ENCODE assay signal across 9 cellular contexts in genomic region chr19:13621413-13621812, GRCh38.
DNase-seq lines count a peak whose midpoint lies in the region; ATAC-seq and TF ChIP-seq lines count a peak whose summit lies in the region.
"Had no signal": no experiment of that assay in that cellular context is flagged by ENCODE, and none has a peak within 500 bp of the region (broad histone marks: within the 10 kb centered on the region; RNA-seq: fewer than 3 reads in every experiment).

No MANE protein-coding gene starts in this region.

- TF ChIP-seq CTCF in OCI-LY7 (conservative IDR thresholded peaks at IDR 0.05; ENCODE audit: low read length) (no peak), mesothelial cell of epicardium (IDR thresholded peaks at IDR 0.05; ENCODE audit: unreplicated experiment) (no peak)

- H3K4me1 ChIP-seq in OCI-LY7 (ENCODE audit: insufficient read depth, low read length, poor library complexity, severe bottlenecking), result no peaks in the 10 kb centered on the region
- peaks cover 6% of the 10 kb centered on the region for H3K4me1 ChIP-seq in skeletal muscle satellite cell (ENCODE audit: control insufficient read depth, insufficient read depth, low read length)

- no peaks in the 10 kb centered on the region for H3K9me2 ChIP-seq in OCI-LY7 (ENCODE audit: insufficient read depth, low read length)

- peak; percentile 73 for DNase-seq in GM04503 (ENCODE audit: low read depth)
- DNase-seq in OCI-LY7 (ENCODE audit: low spot score), result peak; percentile 14
- peak; percentile 76 for DNase-seq in brain pericyte (ENCODE audit: low read depth, low spot score)
- no peak for DNase-seq in NCI-H1694 treated with DMSO at 0.1 percent for 48 hours (lab: John Stamatoyannopoulos, UW)
- no peak for DNase-seq in mesothelial cell of epicardium (ENCODE audit: low spot score in 2 of 2, unreplicated experiment in 2 of 2)
- DNase-seq: anterior cingulate cortex had no signal

- H3K4me2 ChIP-seq in OCI-LY7 (ENCODE audit: low read length) (no peak overlapping the region), skeletal muscle satellite cell (ENCODE audit: low read length) (peak overlapping the region; percentile 44)

- CTCF ChIA-PET in OCI-LY7 (lab: Charles Lee; ENCODE audit: unreplicated experiment), result no interaction called here

- ATAC-seq in GM21786 (IDR thresholded peaks at IDR 0.05; ENCODE audit: unreplicated experiment), result no peak
- ATAC-seq in HG02852 (IDR thresholded peaks at IDR 0.05; ENCODE audit: unreplicated experiment), result no peak

- H2AFZ ChIP-seq in OCI-LY7 (ENCODE audit: low read length), result no peak overlapping the region

- no peaks in the 10 kb centered on the region for H3K36me3 ChIP-seq in OCI-LY7 (ENCODE audit: insufficient read depth, low read length)
- no peaks in the 10 kb centered on the region for H3K36me3 ChIP-seq in skeletal muscle satellite cell (ENCODE audit: insufficient read depth, low read length)

- no peaks in the 10 kb centered on the region for H3K9me3 ChIP-seq in OCI-LY7 (ENCODE audit: low read length)
- no peaks in the 10 kb centered on the region for H3K9me3 ChIP-seq in skeletal muscle satellite cell (replicated peaks; ENCODE audit: low read length)

- peaks cover 72% of the 10 kb centered on the region for H3K27me3 Mint-ChIP-seq in mesothelial cell of epicardium (ENCODE audit: low read depth)

- H3K4me3 ChIP-seq in OCI-LY7 (ENCODE audit: low read depth, low read length, poor library complexity, severe bottlenecking) (no peak overlapping the region), skeletal muscle satellite cell (ENCODE audit: low read length) (no peak overlapping the region)

- H3K4me3 Mint-ChIP-seq in mesothelial cell of epicardium, result no peak overlapping the region

- H3K4me1 Mint-ChIP-seq in mesothelial cell of epicardium, result no peaks in the 10 kb centered on the region

- no TSS peak for BruUV-seq in OCI-LY7 (replicated peaks; lab: Mats Ljungman, UMichigan)

- H3K27ac Mint-ChIP-seq in mesothelial cell of epicardium, result no peak overlapping the region

- peaks cover 39% of the 10 kb centered on the region for H3K27me3 ChIP-seq in skeletal muscle satellite cell (ENCODE audit: control insufficient read depth, insufficient read depth, low read length)

- intact Hi-C loops in OCI-LY7 (cut with micrococcal nuclease; ENCODE audit: unreplicated experiment), result no loop called here

- H3K27ac ChIP-seq in OCI-LY7 (ENCODE audit: low read depth, low read length, poor library complexity, severe bottlenecking), result no peak overlapping the region

- H3K79me2 ChIP-seq in OCI-LY7 (ENCODE audit: insufficient read depth, low read depth, low read length), result no peaks in the 10 kb centered on the region

- POLR2A ChIA-PET in OCI-LY7 (lab: Charles Lee), result no interaction called here

- H3K36me3 Mint-ChIP-seq in mesothelial cell of epicardium, result no peaks in the 10 kb centered on the region

- H3K9ac ChIP-seq in skeletal muscle satellite cell (ENCODE audit: low read depth, low read length), result no peak overlapping the region

- H3K9me3 Mint-ChIP-seq in mesothelial cell of epicardium, result no peaks in the 10 kb centered on the region

- H4K20me1 ChIP-seq in OCI-LY7 (ENCODE audit: insufficient read depth, low read length), result no peaks in the 10 kb centered on the region

Comparison
In these comparisons a context has a peak if more than half of its experiments do, and no peak if none do; other contexts are left out.
1. DNase-seq: peak in GM04503 (single experiment), OCI-LY7 (single experiment) and brain pericyte (single experiment); none in NCI-H1694 treated with DMSO at 0.1 percent for 48 hours (single experiment) and mesothelial cell of epicardium (0 of 2).